Comparison of ENCODE assay signal across 8 cellular contexts in the genomic region with DNA sequence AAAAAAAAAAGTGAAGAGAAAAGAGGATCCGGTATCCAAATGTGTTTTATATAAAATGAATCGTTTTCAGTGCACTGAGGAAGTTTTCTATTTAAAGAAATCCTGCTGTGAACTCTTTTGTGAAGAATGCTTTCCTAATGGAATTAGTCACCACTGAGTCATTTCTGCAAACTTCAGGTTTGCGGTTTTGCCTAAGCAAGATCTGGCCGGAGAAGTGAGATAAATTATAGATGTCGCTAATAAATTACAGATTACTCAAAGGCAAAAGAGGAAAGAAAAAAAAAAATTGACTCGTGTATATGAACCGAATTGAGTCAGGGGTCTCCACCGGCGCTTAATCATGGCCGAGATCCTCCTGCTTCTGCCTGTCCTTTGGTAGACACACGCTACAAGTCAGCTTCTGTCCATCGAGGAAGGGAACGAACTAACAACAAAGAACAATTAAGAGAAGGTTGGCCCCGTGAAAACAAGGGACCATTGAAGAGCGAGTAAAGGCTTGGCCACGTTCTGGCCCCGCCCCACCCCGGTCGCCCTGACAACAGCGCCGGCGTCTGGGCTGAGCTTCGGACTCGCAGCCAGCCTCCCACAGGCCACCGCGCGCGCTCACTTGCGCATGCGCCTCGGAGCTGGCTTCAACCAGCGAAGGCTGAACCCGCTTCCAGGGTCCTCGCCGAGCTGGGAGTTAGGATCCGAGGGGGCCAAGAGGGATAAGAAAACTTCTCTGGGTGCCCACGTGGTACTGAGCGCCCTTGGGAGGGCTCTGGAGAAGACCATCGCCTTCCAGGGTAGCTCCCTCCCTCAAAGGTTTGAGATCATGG. TPM values are rescaled to one million over a fixed set of nuclear protein-coding genes. Genes with fewer than 3 reads are reported as not detected.
A peak's percentile ranks its signal among the peaks of the same experiment; 100 is the strongest.
DNase-seq lines count a peak whose midpoint lies in the region; ATAC-seq and TF ChIP-seq lines count a peak whose summit lies in the region.

No MANE protein-coding gene starts in this region.

- H3K4me1 ChIP-seq in Loucy (ENCODE audit: insufficient read depth, low read length, poor library complexity, severe bottlenecking) (peaks cover 11% of the 10 kb centered on the region), RWPE2 (ENCODE audit: insufficient read depth, poor library complexity, severe bottlenecking) (peaks cover 10% of the 10 kb centered on the region)

- H3K4me1 Mint-ChIP-seq in natural killer cell treated with Interleukin-12 subunit alpha and Interleukin-12 subunit beta and Interleukin-15 and Interleukin-18, amount 100 ng/mL, for 72 hours (ENCODE audit: low read depth in 2 of 2): peaks cover 22% of the 10 kb centered on the region in 2 donors

- H2AFZ ChIP-seq in Loucy (ENCODE audit: low read length): peak overlapping the region; percentile 93

- ATAC-seq in RWPE2 (ENCODE audit: low read depth): peak; percentile 98
- peak; percentile 100 for ATAC-seq in natural killer cell treated with Interleukin-12 subunit alpha and Interleukin-12 subunit beta and Interleukin-15 and Interleukin-18, amount 100 ng/mL, for 72 hours

- peak overlapping the region; percentile 93 for H3K4me2 ChIP-seq in Loucy (ENCODE audit: low read depth, low read length, poor library complexity, severe bottlenecking)

- H3K9me3 ChIP-seq in Loucy (ENCODE audit: insufficient read depth, low read depth, low read length) (no peaks in the 10 kb centered on the region), RWPE2 (ENCODE audit: severe bottlenecking) (no peaks in the 10 kb centered on the region)

- no peaks in the 10 kb centered on the region for H3K9me3 Mint-ChIP-seq in natural killer cell treated with Interleukin-12 subunit alpha and Interleukin-12 subunit beta and Interleukin-15 and Interleukin-18, amount 100 ng/mL, for 72 hours

- peak overlapping the region; percentile 85 for H3K9ac ChIP-seq in Loucy (ENCODE audit: low read depth, low read length, poor library complexity, severe bottlenecking)

- H3K79me2 ChIP-seq in Loucy (ENCODE audit: insufficient read depth, low read length): no peaks in the 10 kb centered on the region

- H3F3A ChIP-seq in Loucy (ENCODE audit: low read depth): no peaks in the 10 kb centered on the region

- H3K36me3 ChIP-seq in Loucy (ENCODE audit: insufficient read depth, low read length): no peaks in the 10 kb centered on the region
- H3K36me3 ChIP-seq in RWPE2 (ENCODE audit: low read depth): 0 out of 2 replicates have a peak, but pooled peaks cover 8% of the 10 kb centered on the region

- H3K4me3 Mint-ChIP-seq in natural killer cell treated with Interleukin-12 subunit alpha and Interleukin-12 subunit beta and Interleukin-15 and Interleukin-18, amount 100 ng/mL, for 72 hours: peak overlapping the region; percentile 98

- H3K9me2 ChIP-seq in Loucy (replicated peaks; ENCODE audit: low read depth, low read length): no peaks in the 10 kb centered on the region

- H3K4me3 ChIP-seq in Loucy (ENCODE audit: low read length, poor library complexity, severe bottlenecking) (peak overlapping the region; percentile 81), RWPE2 (ENCODE audit: severe bottlenecking) (peak overlapping the region; percentile 45), fibroblast of the aortic adventitia (ENCODE audit: low read depth, low read length) (peak overlapping the region; percentile 85)

- TF ChIP-seq CTCF in Loucy (conservative IDR thresholded peaks at IDR 0.05; ENCODE audit: low read length) (no peak), RWPE2 (IDR thresholded peaks at IDR 0.05; ENCODE audit: poor library complexity, severe bottlenecking) (no peak), fibroblast of the aortic adventitia (IDR thresholded peaks at IDR 0.05; ENCODE audit: insufficient read depth, low read length) (no peak)

- no peaks in the 10 kb centered on the region for H3K36me3 Mint-ChIP-seq in natural killer cell treated with Interleukin-12 subunit alpha and Interleukin-12 subunit beta and Interleukin-15 and Interleukin-18, amount 100 ng/mL, for 72 hours

- H3K27me3 Mint-ChIP-seq in natural killer cell treated with Interleukin-12 subunit alpha and Interleukin-12 subunit beta and Interleukin-15 and Interleukin-18, amount 100 ng/mL, for 72 hours: no peaks in the 10 kb centered on the region

- H4K20me1 ChIP-seq in Loucy (ENCODE audit: insufficient read depth, low read length, poor library complexity, severe bottlenecking): no peaks in the 10 kb centered on the region

- peak overlapping the region; percentile 88 to 93 for H3K27ac Mint-ChIP-seq in natural killer cell treated with Interleukin-12 subunit alpha and Interleukin-12 subunit beta and Interleukin-15 and Interleukin-18, amount 100 ng/mL, for 72 hours

- H3K27ac ChIP-seq in RWPE2 (ENCODE audit: poor library complexity, severe bottlenecking): peak overlapping the region; percentile 96

- no peaks in the 10 kb centered on the region for H3K27me3 ChIP-seq in Loucy (ENCODE audit: insufficient read depth, low read length, poor library complexity, severe bottlenecking)
- no peaks in the 10 kb centered on the region for H3K27me3 ChIP-seq in RWPE2 (ENCODE audit: insufficient read depth, poor library complexity, severe bottlenecking)

- peak; percentile 97 for DNase-seq in EH (ENCODE audit: low read depth)
- peak; percentile 97 for DNase-seq in H4 (ENCODE audit: low spot score)
- DNase-seq in RWPE2 (ENCODE audit: low spot score): peak; percentile 93
- DNase-seq in activated effector memory CD4-positive, alpha-beta T cell treated with anti-CD3 and anti-CD28 coated beads, Interleukin-2, amount 50 U/mL, for 16 hours: peak; percentile 98
- DNase-seq in fibroblast of the aortic adventitia (ENCODE audit: low read depth): peak; percentile 98
- DNase-seq in natural killer cell treated with Interleukin-12 subunit alpha and Interleukin-12 subunit beta and Interleukin-15 and Interleukin-18, amount 100 ng/mL, for 72 hours (ENCODE audit: low spot score): peak; percentile 97
- peak; percentile 91 for DNase-seq in stimulated activated naive CD4-positive, alpha-beta T cell treated with Interleukin-2 at 50 U/mL for 16 hours (lab: John Stamatoyannopoulos, UW)

RNA-seq across cellular contexts. Expression of a gene that starts 33.0 kb away (rescaled TPM):
- total RNA-seq in H4 (2014; rRNA removed; shearing (Covaris generic)): 19.8 and 31.9 TPM in 2 replicates
- total RNA-seq in fibroblast of the aortic adventitia (ENCODE audit: low replicate concordance): 24.0 and 71.3 TPM in 2 replicates
- 10 to 100 TPM; 29.1 to 70.0 TPM for total RNA-seq in natural killer cell treated with Interleukin-12 subunit alpha and Interleukin-12 subunit beta and Interleukin-15 and Interleukin-18, amount 100 ng/mL, for 72 hours

RNA-seq across cellular contexts. Expression of a gene that starts 42.9 kb away (rescaled TPM):
- 306 and 385 TPM in 2 replicates for total RNA-seq in H4 (2014; rRNA removed; shearing (Covaris generic))
- total RNA-seq in fibroblast of the aortic adventitia (ENCODE audit: low replicate concordance): 43.3 and 78.0 TPM in 2 replicates
- 10 to 100 TPM; 53.0 to 83.6 TPM for total RNA-seq in natural killer cell treated with Interleukin-12 subunit alpha and Interleukin-12 subunit beta and Interleukin-15 and Interleukin-18, amount 100 ng/mL, for 72 hours

Comparison
In these comparisons a context has a peak if more than half of its experiments do, and no peak if none do; other contexts are left out.
1. Peak in every context shown above with its lines: DNase-seq, ATAC-seq, H3K4me3 ChIP-seq and H3K27ac ChIP-seq.